Comparison of ENCODE assay signal across 22 cellular contexts in the genomic region with DNA sequence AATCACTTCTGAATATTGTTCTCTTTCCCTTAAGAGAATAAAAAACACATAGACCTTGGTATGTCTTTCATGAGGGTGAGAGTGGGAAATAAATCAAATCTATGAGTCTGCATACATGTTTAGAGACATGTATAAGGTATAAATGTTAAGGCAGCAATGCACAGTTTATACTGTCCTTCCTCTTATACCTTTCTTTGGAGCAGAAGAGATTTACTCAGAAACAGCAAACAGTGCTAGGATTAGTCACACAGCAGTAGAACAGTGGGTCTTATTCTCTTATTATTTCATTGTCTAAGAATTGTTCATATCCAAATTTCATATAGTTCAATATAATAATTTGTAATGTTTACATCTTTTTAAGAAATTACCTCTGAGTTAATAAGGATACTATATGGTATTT.
"Had no signal": no experiment of that assay in that cellular context is flagged by ENCODE, and none has a peak within 500 bp of the region (broad histone marks: within the 10 kb centered on the region; RNA-seq: fewer than 3 reads in every experiment).

No MANE protein-coding gene starts in this region.

- ATAC-seq: left ventricle myocardium superior; lower lobe of right lung; natural killer cell; right lobe of liver; stimulated activated naive B cell treated with anti-CD40 and anti-IgM and Interleukin-4, amounts not matched to agents 10 μg/mL and 1 μg/mL and 100 μg/mL, for 72 hours had no signal

- DNase-seq: dermis blood vessel endothelial cell; effector memory CD4-positive, alpha-beta T cell; erythroblast; esophagus squamous epithelium; head of caudate nucleus; left ventricle myocardium superior; lower lobe of right lung; natural killer cell; occipital lobe; ovary; right lobe of liver; small intestine; stimulated activated CD4-positive, alpha-beta T cell treated with anti-CD3 and anti-CD28 coated beads, Interleukin-15, amount 100 ng/mL, for 24 hours; stimulated activated CD4-positive, alpha-beta T cell treated with anti-CD3 and anti-CD28 coated beads, Interleukin-2, amount 100 ng/mL, for 48 hours; stimulated activated naive B cell treated with anti-CD40 and anti-IgM and Interleukin-4, amounts not matched to agents 10 μg/mL and 1 μg/mL and 100 μg/mL, for 72 hours; thyroid gland; trophoblast cell had no signal

- H3K4me1 ChIP-seq: lower lobe of right lung, right lobe of liver, thyroid gland, vagina had no signal

- H3K36me3 ChIP-seq: esophagus squamous epithelium, lower lobe of right lung, ovary, right lobe of liver, thyroid gland, vagina had no signal

- H3K27me3 ChIP-seq: esophagus squamous epithelium, ovary, right lobe of liver, thyroid gland, vagina had no signal

- FAIRE-seq: endometrium, frontal cortex, keratinocyte, small intestine had no signal

- H3K4me3 ChIP-seq: coronary artery, esophagus squamous epithelium, lower lobe of right lung, ovary, right lobe of liver, thyroid gland, vagina had no signal

- H3K9me3 ChIP-seq: esophagus squamous epithelium, lower lobe of right lung, ovary, right lobe of liver, thyroid gland, vagina had no signal

- H3K27ac ChIP-seq: coronary artery, esophagus squamous epithelium, lower lobe of right lung, ovary, right lobe of liver, thyroid gland, vagina had no signal
